ENCODE assay signal across 14 cellular contexts in the genomic region with DNA sequence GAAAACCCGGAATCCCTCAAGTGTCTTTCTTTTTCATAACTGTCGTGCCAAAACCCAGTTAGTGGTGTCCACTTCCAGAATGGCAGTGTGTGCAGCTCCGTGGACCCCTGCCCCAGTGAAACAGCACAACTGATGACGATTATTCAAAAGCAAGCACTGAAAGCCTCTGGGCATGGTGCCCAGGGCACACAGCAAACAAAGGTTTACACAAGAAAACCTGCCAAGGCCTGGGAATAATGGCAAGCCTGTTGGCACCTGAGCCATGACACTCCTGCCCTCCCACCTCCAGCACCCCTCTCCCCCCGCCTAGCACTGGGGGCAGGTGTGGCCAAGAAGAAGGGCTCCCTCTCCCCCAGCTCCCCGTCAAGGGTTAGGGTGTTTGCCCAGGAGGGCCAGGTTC. TPM values are rescaled to one million over a fixed set of nuclear protein-coding genes. Genes with fewer than 3 reads are reported as not detected.
A peak's percentile ranks its signal among the peaks of the same experiment; 100 is the strongest.
DNase-seq lines count a peak whose midpoint lies in the region; ATAC-seq, FAIRE-seq and TF ChIP-seq lines count a peak whose summit lies in the region.
"Had no signal": no experiment of that assay in that cellular context is flagged by ENCODE, and none has a peak within 500 bp of the region (broad histone marks: within the 10 kb centered on the region; RNA-seq: fewer than 3 reads in every experiment).

No MANE protein-coding gene starts in this region.

- H3K4me1 ChIP-seq in DOHH2 (ENCODE audit: control insufficient read depth, low read length) = peaks cover 46% of the 10 kb centered on the region
- peaks cover 15 to 34% (median 20%) of the 10 kb centered on the region in 3 donors for H3K4me1 ChIP-seq in pancreas
- H3K4me1 ChIP-seq in mammary epithelial cell (ENCODE audit: insufficient read depth, low read length) = peaks cover 21% of the 10 kb centered on the region

- peaks cover 11% of the 10 kb centered on the region for H3F3A ChIP-seq in DOHH2 (ENCODE audit: control insufficient read depth, insufficient read depth)

- H3K9me3 ChIP-seq in DOHH2 (ENCODE audit: control insufficient read depth, insufficient read depth, low read length) = no peaks in the 10 kb centered on the region
- no peaks in the 10 kb centered on the region for H3K9me3 ChIP-seq in pancreas
- H3K9me3 ChIP-seq in mammary epithelial cell (replicated peaks; ENCODE audit: insufficient read depth, low read length) = no peaks in the 10 kb centered on the region
- H3K9me3 ChIP-seq: adrenal gland, tibial artery had no signal

- dilution Hi-C loops in mammary epithelial cell (cut with HindIII; ENCODE audit: low sequenced_read_pairs) = no loop called here

- H3K4me2 ChIP-seq in DOHH2 (ENCODE audit: low read length) (peak overlapping the region; percentile 37), mammary epithelial cell (ENCODE audit: insufficient read depth, low read depth, low read length) (no peak overlapping the region)

- no peak for FAIRE-seq in pancreas (lab: Jason Lieb, UNC)

- H3K4me3 ChIP-seq in DOHH2 (ENCODE audit: low read length) = 0 out of 2 replicates have a peak overlapping the region, but pooled peaks have one; percentile 19
- no peak overlapping the region for H3K4me3 ChIP-seq in pancreas
- no peak overlapping the region for H3K4me3 ChIP-seq in mammary epithelial cell (replicated peaks in 1 of 3; ENCODE audit: insufficient read depth in 1 of 3, low read depth in 2 of 3, low read length in 3 of 3)
- H3K4me3 ChIP-seq: adrenal gland, tibial artery had no signal

- H4K20me1 ChIP-seq in DOHH2 (ENCODE audit: control insufficient read depth, insufficient read depth, low read depth, low read length) (peaks cover 6% of the 10 kb centered on the region; the same call in 1 of the 2 replicates), mammary epithelial cell (ENCODE audit: insufficient read depth, low read length) (no peaks in the 10 kb centered on the region)

- peaks cover 66% of the 10 kb centered on the region for H3K79me2 ChIP-seq in DOHH2 (ENCODE audit: control insufficient read depth, low read length)
- peaks cover 42% of the 10 kb centered on the region for H3K79me2 ChIP-seq in mammary epithelial cell (ENCODE audit: insufficient read depth, low read length)

- in situ Hi-C loops in mammary epithelial cell (cut with MboI; ENCODE audit: low sequenced_read_pairs in 2 of 2) = no loop called here

- H3K36me3 ChIP-seq in DOHH2 (ENCODE audit: control insufficient read depth, low read length) (peaks cover 75% of the 10 kb centered on the region), pancreas (no peaks in the 10 kb centered on the region), mammary epithelial cell (ENCODE audit: insufficient read depth, low read length) (peaks cover 4% of the 10 kb centered on the region)
- H3K36me3 ChIP-seq: adrenal gland, tibial artery had no signal

- H3K27me3 ChIP-seq in DOHH2 (ENCODE audit: control insufficient read depth, low read length) (no peaks in the 10 kb centered on the region), pancreas (no peaks in the 10 kb centered on the region), mammary epithelial cell (ENCODE audit: insufficient read depth, low read length) (no peaks in the 10 kb centered on the region)

- CTCF ChIA-PET in mammary epithelial cell (lab: Charles Lee; ENCODE audit: low non-redundant PET) = no interaction called here

- WGBS in pancreas, 2 donors = 16 to 18% methylated on average over 6 of the region's 6 CpGs
- WGBS in mammary epithelial cell (ENCODE audit: low coverage, missing lambda C conversion rate) = 64% methylated on average over 6 of the region's 6 CpGs

- TF ChIP-seq CTCF in DOHH2 (IDR thresholded peaks at IDR 0.05; ENCODE audit: low read depth, low read length, poor library complexity, severe bottlenecking) = no peak
- TF ChIP-seq CTCF in pancreas (IDR thresholded peaks at IDR 0.05) = no peak
- no peak for TF ChIP-seq CTCF in mammary epithelial cell (conservative IDR thresholded peaks at IDR 0.05 in 1 of 2, IDR thresholded peaks at IDR 0.05 in 1 of 2; ENCODE audit: extremely low read depth in 1 of 2, insufficient read depth in 1 of 2, low read depth in 1 of 2, low read length in 2 of 2)

- DNase-seq in NCI-H2081 treated with DMSO at 0.1 percent for 48 hours (lab: John Stamatoyannopoulos, UW) = peak; percentile 70
- peak; percentile 11 for DNase-seq in SHP77 treated with DMSO at 0.1 percent for 48 hours (lab: John Stamatoyannopoulos, UW)
- peak; percentile 82 to 96 (median 90) for DNase-seq in pancreas
- DNase-seq in stimulated activated CD4-positive, alpha-beta T cell treated with anti-CD3 and anti-CD28 coated beads, Interleukin-1b, Interleukin-23, amount 100 ng/mL, for 48 hours = no peak
- no peak for DNase-seq in mammary epithelial cell
- DNase-seq in NCI-H526 treated with DMSO at 0.1 percent for 48 hours (lab: John Stamatoyannopoulos, UW) = no peak
- DNase-seq: activated CD4-positive, alpha-beta T cell treated with anti-CD3 and anti-CD28 coated beads, Interleukin-2, amount 10 ng/mL, durations not matched to agents 24 days and 14 days; adrenal gland; GDM1; T-helper 9 cell; tibial artery had no signal

- no TSS peak for BruUV-seq in mammary epithelial cell (replicated peaks; lab: Mats Ljungman, UMichigan)

- H3K9me2 ChIP-seq in DOHH2 (replicated peaks; ENCODE audit: control insufficient read depth, low read length) = no peaks in the 10 kb centered on the region

- ATAC-seq in pancreas = peak; percentile 61 to 82 (median 78)

- H3K27ac ChIP-seq in DOHH2 (ENCODE audit: low read depth, low read length) (no peak overlapping the region), pancreas (peak overlapping the region; percentile 38 to 65 (median 48)), mammary epithelial cell (ENCODE audit: insufficient read depth, low read depth, low read length) (no peak overlapping the region)
- H3K27ac ChIP-seq: adrenal gland, tibial artery had no signal

- H2AFZ ChIP-seq in mammary epithelial cell (ENCODE audit: low read depth, low read length) = no peak overlapping the region

- intact Hi-C loops in pancreas (cut with DNase I) (no loop called here), mammary epithelial cell (cut with micrococcal nuclease) (no loop called here)

- no peak overlapping the region for H3K9ac ChIP-seq in mammary epithelial cell (ENCODE audit: insufficient read depth, low read length)

RNA-seq across cellular contexts. Expression of a gene that starts 2.8 kb away (rescaled TPM):
- total RNA-seq in pancreas (1 to 10 TPM in 3 of 6 donors, under 1 TPM in 3; 0.28 to 1.7 (median 1.1) TPM), mammary epithelial cell (10 to 100 TPM in 1 of 2 donors, 1 to 10 TPM in 1; 4.2 to 67.2 TPM)
- polyA plus RNA-seq in pancreas (1 to 10 TPM; 3.7 to 4.8 TPM), mammary epithelial cell (44.5 TPM)
- polyA minus RNA-seq in mammary epithelial cell = 37.9 TPM

RNA-seq across cellular contexts. Expression of a gene that starts 8.3 kb away (rescaled TPM):
- 1 to 10 TPM; 5.3 to 9.1 (median 6.3) TPM for total RNA-seq in pancreas
- 10 to 100 TPM in 1 of 2 donors, 1 to 10 TPM in 1; 6.6 to 12.5 TPM for polyA plus RNA-seq in pancreas
- total RNA-seq in mammary epithelial cell = 10 to 100 TPM in 1 of 2 donors, 1 to 10 TPM in 1; 6.8 to 21.6 TPM
- 24.1 TPM for polyA plus RNA-seq in mammary epithelial cell
- 15.3 TPM for polyA minus RNA-seq in mammary epithelial cell

RNA-seq across cellular contexts. Expression of a gene that starts 13.4 kb away (rescaled TPM):
- under 1 TPM in 3 of 6 donors, not detected in 3; 0.09 to 0.32 (median 0.16) TPM for total RNA-seq in pancreas
- polyA plus RNA-seq in pancreas = under 1 TPM; 0.07 to 0.27 TPM
- total RNA-seq in mammary epithelial cell = under 1 TPM; 0.33 to 0.96 TPM
- polyA plus RNA-seq in mammary epithelial cell = 0.99 TPM
- not detected for polyA minus RNA-seq in mammary epithelial cell
- total RNA-seq: adrenal gland, glomerular endothelial cell, pulmonary artery endothelial cell had no signal
- polyA plus RNA-seq: adrenal gland had no signal

RNA-seq across cellular contexts. Expression of a gene that starts 35.3 kb away (rescaled TPM):
- total RNA-seq in pancreas (1 to 10 TPM; 1.7 to 5.1 (median 2.4) TPM), mammary epithelial cell (not detected)
- polyA plus RNA-seq in pancreas (10 to 100 TPM; 10.5 to 12.1 TPM), mammary epithelial cell (not detected)
- polyA minus RNA-seq in mammary epithelial cell = not detected
- total RNA-seq: activated CD4-positive, alpha-beta T cell treated with anti-CD3 and anti-CD28 coated beads, Interleukin-2, amount 10 ng/mL, durations not matched to agents 24 days and 14 days; glomerular endothelial cell; pulmonary artery endothelial cell had no signal

RNA-seq across cellular contexts. Expression of a gene that starts 40.5 kb away (rescaled TPM):
- total RNA-seq in pancreas (1 to 10 TPM in 2 of 6 donors, under 1 TPM in 4; 0.37 to 5.1 (median 0.73) TPM), mammary epithelial cell (not detected)
- polyA plus RNA-seq in pancreas (1 to 10 TPM in 1 of 2 donors, under 1 TPM in 1; 0.12 to 3.2 TPM), mammary epithelial cell (0.08 TPM)
- polyA minus RNA-seq in mammary epithelial cell = not detected
- total RNA-seq: activated CD4-positive, alpha-beta T cell treated with anti-CD3 and anti-CD28 coated beads, Interleukin-2, amount 10 ng/mL, durations not matched to agents 24 days and 14 days; pulmonary artery endothelial cell had no signal
- polyA plus RNA-seq: adrenal gland had no signal

Comparison
In these comparisons a context has a peak if more than half of its experiments do, and no peak if none do; other contexts are left out.
1. H3K27ac ChIP-seq: peak in pancreas (4 of 4); none in DOHH2 (single experiment) and mammary epithelial cell (single experiment).
2. DNase-seq: peak in NCI-H2081 treated with DMSO at 0.1 percent for 48 hours (single experiment), SHP77 treated with DMSO at 0.1 percent for 48 hours (single experiment) and pancreas (6 of 6); none in stimulated activated CD4-positive, alpha-beta T cell treated with anti-CD3 and anti-CD28 coated beads, Interleukin-1b, Interleukin-23, amount 100 ng/mL, for 48 hours (single experiment), mammary epithelial cell (single experiment) and NCI-H526 treated with DMSO at 0.1 percent for 48 hours (single experiment).